ENCODE assay signal across 1 cellular context in genomic region chr11:126152152-126152551, GRCh38.
TF ChIP-seq lines count a peak whose summit lies in the region.

No MANE protein-coding gene starts in this region.

TF ChIP-seq in HEK293, 187 proteins besides CTCF, POLR2A, EP300 and RAD21 (continued from another document):
- TF ChIP-seq ZNF426 (tag by site-specific recombination; IDR thresholded peaks at IDR 0.05), result no peak
- no peak for TF ChIP-seq ZNF26 (tag by site-specific recombination; IDR thresholded peaks at IDR 0.05)
- TF ChIP-seq GLI2 (tag by site-specific recombination; IDR thresholded peaks at IDR 0.05; ENCODE audit: borderline replicate concordance, low read depth), result no peak
- TF ChIP-seq, protein P1, sequence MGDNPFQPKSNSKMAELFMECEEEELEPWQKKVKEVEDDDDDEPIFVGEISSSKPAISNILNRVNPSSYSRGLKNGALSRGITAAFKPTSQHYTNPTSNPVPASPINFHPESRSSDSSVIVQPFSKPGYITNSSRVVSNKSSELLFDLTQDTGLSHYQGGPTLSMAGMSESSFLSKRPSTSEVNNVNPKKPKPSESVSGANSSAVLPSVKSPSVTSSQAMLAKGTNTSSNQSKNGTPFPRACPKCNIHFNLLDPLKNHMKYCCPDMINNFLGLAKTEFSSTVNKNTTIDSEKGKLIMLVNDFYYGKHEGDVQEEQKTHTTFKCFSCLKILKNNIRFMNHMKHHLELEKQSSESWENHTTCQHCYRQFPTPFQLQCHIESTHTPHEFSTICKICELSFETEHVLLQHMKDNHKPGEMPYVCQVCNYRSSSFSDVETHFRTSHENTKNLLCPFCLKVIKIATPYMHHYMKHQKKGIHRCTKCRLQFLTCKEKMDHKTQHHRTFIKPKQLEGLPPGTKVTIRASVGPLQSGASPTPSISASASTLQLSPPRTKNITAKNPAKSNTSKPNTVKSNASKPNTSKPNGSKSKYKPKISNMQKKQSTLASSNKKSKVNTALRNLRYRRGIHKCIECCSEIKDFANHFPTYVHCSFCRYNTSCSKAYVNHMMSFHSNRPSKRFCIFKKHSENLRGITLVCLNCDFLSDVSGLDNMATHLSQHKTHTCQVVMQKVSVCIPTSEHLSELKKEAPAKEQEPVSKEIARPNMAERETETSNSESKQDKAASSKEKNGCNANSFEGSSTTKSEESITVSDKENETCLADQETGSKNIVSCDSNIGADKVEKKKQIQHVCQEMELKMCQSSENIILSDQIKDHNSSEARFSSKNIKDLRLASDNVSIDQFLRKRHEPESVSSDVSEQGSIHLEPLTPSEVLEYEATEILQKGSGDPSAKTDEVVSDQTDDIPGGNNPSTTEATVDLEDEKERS (tag by site-specific recombination; IDR thresholded peaks at IDR 0.05), result no peak
- TF ChIP-seq SETDB1 (IDR thresholded peaks at IDR 0.05; ENCODE audit: insufficient read length, low read length), result peak; percentile 57
- TF ChIP-seq ZNF629 (tag by site-specific recombination; IDR thresholded peaks at IDR 0.05), result no peak
- no peak for TF ChIP-seq ZNF677 (tag by site-specific recombination; IDR thresholded peaks at IDR 0.05)
- TF ChIP-seq, protein P2, sequence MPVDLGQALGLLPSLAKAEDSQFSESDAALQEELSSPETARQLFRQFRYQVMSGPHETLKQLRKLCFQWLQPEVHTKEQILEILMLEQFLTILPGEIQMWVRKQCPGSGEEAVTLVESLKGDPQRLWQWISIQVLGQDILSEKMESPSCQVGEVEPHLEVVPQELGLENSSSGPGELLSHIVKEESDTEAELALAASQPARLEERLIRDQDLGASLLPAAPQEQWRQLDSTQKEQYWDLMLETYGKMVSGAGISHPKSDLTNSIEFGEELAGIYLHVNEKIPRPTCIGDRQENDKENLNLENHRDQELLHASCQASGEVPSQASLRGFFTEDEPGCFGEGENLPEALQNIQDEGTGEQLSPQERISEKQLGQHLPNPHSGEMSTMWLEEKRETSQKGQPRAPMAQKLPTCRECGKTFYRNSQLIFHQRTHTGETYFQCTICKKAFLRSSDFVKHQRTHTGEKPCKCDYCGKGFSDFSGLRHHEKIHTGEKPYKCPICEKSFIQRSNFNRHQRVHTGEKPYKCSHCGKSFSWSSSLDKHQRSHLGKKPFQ (tag by site-specific recombination; IDR thresholded peaks at IDR 0.05), result no peak
- no peak for TF ChIP-seq SP3 (tag by site-specific recombination; IDR thresholded peaks at IDR 0.05)
- no peak for TF ChIP-seq ZNF133 (tag by site-specific recombination; IDR thresholded peaks at IDR 0.05)
